15 cellular contexts compared by ENCODE assay signal in genomic region chr2:135225781-135226180, GRCh38.
DNase-seq lines count a peak whose midpoint lies in the region; ATAC-seq, FAIRE-seq and TF ChIP-seq lines count a peak whose summit lies in the region.
"Had no signal": no experiment of that assay in that cellular context is flagged by ENCODE, and none has a peak within 500 bp of the region (broad histone marks: within the 10 kb centered on the region; RNA-seq: fewer than 3 reads in every experiment).

No MANE protein-coding gene starts in this region.

- ATAC-seq in PC-3 = peak; percentile 8; the same call in 1 of the 2 replicates
- ATAC-seq: A549 had no signal

- no peaks in the 10 kb centered on the region for H3K9me3 ChIP-seq in PC-3 (ENCODE audit: low read length)
- H3K9me3 ChIP-seq: A549, BLaER1, Caco-2 had no signal

- no peak overlapping the region for H2AFZ ChIP-seq in PC-3 (ENCODE audit: low read length)

- H3K27ac ChIP-seq in PC-3 (ENCODE audit: low read length) = 0 out of 2 replicates have a peak overlapping the region, but pooled peaks have one; percentile 8
- H3K27ac ChIP-seq: A549, BLaER1 had no signal

- no peaks in the 10 kb centered on the region for H3K9me2 ChIP-seq in PC-3 (replicated peaks; ENCODE audit: low read length)

- no peak overlapping the region for H3K9ac ChIP-seq in PC-3 (ENCODE audit: low read length)
- H3K9ac ChIP-seq: BLaER1 had no signal

- CTCF ChIA-PET in PC-3 (lab: Charles Lee) = no interaction called here

- DNase-seq in EH (ENCODE audit: low read depth) = peak; percentile 24
- DNase-seq in PC-3 = no peak
- peak; percentile 73 for DNase-seq in fibroblast of peridontal ligament (ENCODE audit: extremely low read depth)
- DNase-seq in stromal cell of bone marrow (ENCODE audit: low read depth) = peak; percentile 72
- DNase-seq in HTR-8/SVneo (ENCODE audit: insufficient read length, low spot score) = no peak
- DNase-seq in hypothalamus (lab: John Stamatoyannopoulos, UW) = no peak
- DNase-seq in urothelium cell line (ENCODE audit: low spot score) = no peak
- DNase-seq: AML-193; Caco-2; CD8-positive, alpha-beta memory T cell; HCEC 1CT; KG1 had no signal

- no peak for FAIRE-seq in HTR-8/SVneo (lab: Jason Lieb, UNC)
- no peak for FAIRE-seq in urothelium cell line (lab: Jason Lieb, UNC)
- FAIRE-seq: A549, GM12891 had no signal

- H4K20me1 ChIP-seq in PC-3 (ENCODE audit: low read length) = no peaks in the 10 kb centered on the region
- H4K20me1 ChIP-seq: BLaER1 had no signal

- no peak overlapping the region for H3K4me3 ChIP-seq in PC-3 (ENCODE audit: low read length)
- H3K4me3 ChIP-seq: A549, BLaER1 had no signal

- no peaks in the 10 kb centered on the region for H3K36me3 ChIP-seq in PC-3 (ENCODE audit: low read depth, low read length)

- peaks cover 6% of the 10 kb centered on the region for H3F3A ChIP-seq in PC-3 (ENCODE audit: low read length, unreplicated experiment)

- H3K4me1 ChIP-seq in PC-3 (ENCODE audit: insufficient read depth, low read length) = peaks cover 28% of the 10 kb centered on the region
- H3K4me1 ChIP-seq: A549, BLaER1, Caco-2 had no signal

- no peak overlapping the region for H3K4me2 ChIP-seq in PC-3 (ENCODE audit: low read length)
- H3K4me2 ChIP-seq: A549, BLaER1 had no signal

- BruUV-seq in PC-3 (replicated peaks; lab: Mats Ljungman, UMichigan) = no TSS peak

- H3K27me3 ChIP-seq in PC-3 (ENCODE audit: low read length) = no peaks in the 10 kb centered on the region
- H3K27me3 ChIP-seq: BLaER1 had no signal

- POLR2A ChIA-PET in PC-3 (lab: Charles Lee; ENCODE audit: unreplicated experiment) = no interaction called here

- no peak for TF ChIP-seq CTCF in PC-3 (conservative IDR thresholded peaks at IDR 0.05; ENCODE audit: low read depth, low read length)

- H3K79me2 ChIP-seq in PC-3 (ENCODE audit: low read length) = no peaks in the 10 kb centered on the region

- intact Hi-C loops in PC-3 (cut with micrococcal nuclease) = no loop called here

Comparison
In these comparisons a context has a peak if more than half of its experiments do, and no peak if none do; other contexts are left out.
1. DNase-seq: peak in EH (single experiment), fibroblast of peridontal ligament (single experiment) and stromal cell of bone marrow (single experiment); none in PC-3 (single experiment), HTR-8/SVneo (single experiment), hypothalamus (0 of 51) and urothelium cell line (single experiment).